In the genomic region with DNA sequence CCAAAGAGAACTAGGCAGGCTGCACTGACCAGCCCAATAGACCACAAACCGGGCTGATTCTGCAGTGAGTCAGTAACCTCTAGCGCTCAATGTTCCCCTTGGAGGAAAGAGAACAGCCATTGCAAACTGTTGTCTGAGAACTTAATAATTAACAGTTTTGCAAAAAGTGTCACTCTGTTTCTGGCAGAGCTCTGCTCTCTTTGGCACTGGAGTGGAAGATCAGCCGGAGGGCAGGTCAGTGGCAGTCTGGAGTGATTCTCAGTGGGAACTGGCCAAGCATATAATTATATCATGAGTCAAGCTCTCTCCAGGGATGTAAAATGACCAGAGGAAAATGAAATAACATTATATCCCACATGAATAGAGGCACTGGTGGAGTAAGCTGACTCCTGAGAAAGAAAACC, we compare ENCODE assay signal across 12 cellular contexts.
DNase-seq lines count a peak whose midpoint lies in the region; ATAC-seq lines count a peak whose summit lies in the region.
"Had no signal": no experiment of that assay in that cellular context is flagged by ENCODE, and none has a peak within 500 bp of the region (broad histone marks: within the 10 kb centered on the region; RNA-seq: fewer than 3 reads in every experiment).

No MANE protein-coding gene starts in this region.

- no peaks in the 10 kb centered on the region for H3K36me3 Mint-ChIP-seq in activated CD4-positive, alpha-beta memory T cell treated with anti-CD3 and anti-CD28 coated beads, Interleukin-2, amount 10 ng/mL, durations not matched to agents 7 days and 5 days (ENCODE audit: low read depth)

- DNase-seq in Right ventricle myocardium inferior (ENCODE audit: missing footprints) (no peak), cardiac septum (ENCODE audit: low spot score) (no peak), brain pericyte (ENCODE audit: low read depth, low spot score) (peak; percentile 22), left lobe of liver (ENCODE audit: low spot score) (peak; percentile 81), aorta (peak in 1 of 2 donors; percentile 68), NCI-H2171 (lab: John Stamatoyannopoulos, UW) (no peak), NCI-H524 (lab: John Stamatoyannopoulos, UW) (no peak)
- DNase-seq in activated CD4-positive, alpha-beta memory T cell treated with anti-CD3 and anti-CD28 coated beads, Interleukin-2, amount 10 ng/mL, durations not matched to agents 7 days and 5 days = no peak
- DNase-seq: naive B cell, SHP77 had no signal

- ATAC-seq in Right ventricle myocardium inferior (peak; percentile 93), left lobe of liver (peak; percentile 92), aorta (ENCODE audit: low FRiP score) (peak; percentile 83)
- ATAC-seq: K562 had no signal

- no peaks in the 10 kb centered on the region for H3K27me3 Mint-ChIP-seq in activated CD4-positive, alpha-beta memory T cell treated with anti-CD3 and anti-CD28 coated beads, Interleukin-2, amount 10 ng/mL, durations not matched to agents 7 days and 5 days

- no peaks in the 10 kb centered on the region for H3K27me3 ChIP-seq in aorta (ENCODE audit: control insufficient read depth in 1 of 2, insufficient read depth in 2 of 2, low read length in 1 of 2)

- H3K27ac Mint-ChIP-seq in activated CD4-positive, alpha-beta memory T cell treated with anti-CD3 and anti-CD28 coated beads, Interleukin-2, amount 10 ng/mL, durations not matched to agents 7 days and 5 days = no peak overlapping the region
- H3K27ac Mint-ChIP-seq: B cell, naive B cell had no signal

- no peak overlapping the region for H3K4me3 Mint-ChIP-seq in activated CD4-positive, alpha-beta memory T cell treated with anti-CD3 and anti-CD28 coated beads, Interleukin-2, amount 10 ng/mL, durations not matched to agents 7 days and 5 days
- H3K4me3 Mint-ChIP-seq: B cell, naive B cell had no signal

- no peaks in the 10 kb centered on the region for H3K4me1 Mint-ChIP-seq in activated CD4-positive, alpha-beta memory T cell treated with anti-CD3 and anti-CD28 coated beads, Interleukin-2, amount 10 ng/mL, durations not matched to agents 7 days and 5 days
- H3K4me1 Mint-ChIP-seq: B cell, naive B cell had no signal

- H3K4me1 ChIP-seq in aorta (ENCODE audit: control insufficient read depth in 1 of 2, insufficient read depth in 2 of 2, low read length in 2 of 2) = peaks cover 1 to 4% of the 10 kb centered on the region in 2 donors

- no peaks in the 10 kb centered on the region for H3K36me3 ChIP-seq in aorta (ENCODE audit: control insufficient read depth in 1 of 2, insufficient read depth in 2 of 2, low read length in 1 of 2)

- WGBS in aorta, 2 donors = 24 to 31% methylated on average over 3 of the region's 3 CpGs

- H3K27ac ChIP-seq in aorta (ENCODE audit: low read depth in 1 of 2, low read length in 2 of 2) = no peak overlapping the region

- H3K9me3 Mint-ChIP-seq in activated CD4-positive, alpha-beta memory T cell treated with anti-CD3 and anti-CD28 coated beads, Interleukin-2, amount 10 ng/mL, durations not matched to agents 7 days and 5 days = no peaks in the 10 kb centered on the region

- CTCF ChIA-PET in activated CD4-positive, alpha-beta memory T cell treated with anti-CD3 and anti-CD28 coated beads, Interleukin-2, amount 10 ng/mL, durations not matched to agents 7 days and 5 days (lab: Charles Lee) = no interaction called here

- intact Hi-C loops in Right ventricle myocardium inferior (cut with DNase I) (loop anchor here (5.0 to 10.0 kb wide), 2 partner anchors 103 to 625 kb away; partner anchors contain the start of gene DUSP10), cardiac septum (cut with DNase I) (loop anchor here (1.0 to 5.0 kb wide), 3 partner anchors 16 to 240 kb away; partner anchors contain the start of gene HLX), aorta (cut with DNase I) (no loop called here)

- no peak overlapping the region for H3K4me3 ChIP-seq in aorta (ENCODE audit: low read length in 2 of 2)
- H3K4me3 ChIP-seq: K562 had no signal

- H3K9me3 ChIP-seq in aorta (ENCODE audit: control insufficient read depth, low read length) = no peaks in the 10 kb centered on the region

- POLR2A ChIA-PET in activated CD4-positive, alpha-beta memory T cell treated with anti-CD3 and anti-CD28 coated beads, Interleukin-2, amount 10 ng/mL, durations not matched to agents 7 days and 5 days (lab: Charles Lee) = no interaction called here

Comparison
In these comparisons a context has a peak if more than half of its experiments do, and no peak if none do; other contexts are left out.
1. DNase-seq: peak in brain pericyte (single experiment) and left lobe of liver (single experiment); none in Right ventricle myocardium inferior (single experiment), cardiac septum (single experiment), NCI-H2171 (single experiment), NCI-H524 (0 of 2) and activated CD4-positive, alpha-beta memory T cell treated with anti-CD3 and anti-CD28 coated beads, Interleukin-2, amount 10 ng/mL, durations not matched to agents 7 days and 5 days (single experiment).
2. intact Hi-C loops: an anchor here in Right ventricle myocardium inferior (5.0 to 10.0 kb wide) and cardiac septum (1.0 to 5.0 kb wide); none called in aorta.
3. Peak in every context shown above with its lines, with median percentiles within 50 percentile points of each other: ATAC-seq.